ENCODE assay signal across 8 cellular contexts in the genomic region with DNA sequence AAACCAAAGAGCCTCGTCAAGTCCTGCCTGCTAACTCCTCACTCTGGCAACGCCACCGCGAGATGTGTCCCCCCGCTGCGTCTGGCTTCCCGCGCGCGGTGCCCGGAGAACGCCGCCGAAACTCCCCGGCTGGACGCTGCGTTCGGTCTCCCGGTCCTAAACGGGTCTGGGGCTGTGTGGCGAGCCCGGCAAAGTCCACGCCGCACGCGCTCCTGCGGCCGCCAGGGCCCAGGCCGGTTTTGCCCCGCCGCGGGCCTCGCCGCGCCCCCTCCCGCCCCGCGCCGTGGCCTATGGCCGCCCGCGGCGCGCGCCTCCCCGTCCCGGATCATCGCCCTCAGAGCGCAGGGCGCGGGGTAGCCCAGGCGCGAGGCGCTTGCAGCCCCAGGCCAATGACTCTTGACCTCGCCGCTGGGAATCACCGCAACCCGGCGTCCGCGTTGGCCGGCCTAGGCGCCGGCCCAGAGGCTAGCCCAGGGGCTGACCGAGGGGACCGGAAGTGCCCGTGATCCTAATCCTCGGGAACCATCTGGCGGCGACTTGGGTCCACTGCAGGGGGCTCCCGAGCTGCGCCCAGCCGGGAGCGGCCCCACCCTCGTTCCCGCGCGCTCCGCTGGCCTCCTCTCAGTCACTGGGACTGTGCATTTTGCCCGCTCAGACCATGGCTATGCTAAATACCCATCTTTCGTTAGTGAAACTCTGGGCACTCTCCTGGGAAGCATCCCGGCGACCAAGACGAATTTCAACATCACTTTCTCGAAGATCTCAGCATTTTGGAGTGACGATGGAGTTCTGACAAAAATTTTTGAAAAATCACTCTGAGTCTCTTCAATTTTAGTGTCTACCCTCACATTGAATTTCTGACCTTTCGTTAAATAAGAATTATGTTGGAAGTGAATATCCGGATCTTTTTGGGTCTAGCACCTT. TPM values are rescaled to one million over a fixed set of nuclear protein-coding genes. Genes with fewer than 3 reads are reported as not detected.
A peak's percentile ranks its signal among the peaks of the same experiment; 100 is the strongest.
DNase-seq lines count a peak whose midpoint lies in the region; ATAC-seq lines count a peak whose summit lies in the region.

AADAT (minus strand) TSS at position 214 of the 924 bp plus-strand sequence. CDS start 266 bp downstream, outside the sequence.

- ATAC-seq in HG02885 (IDR thresholded peaks at IDR 0.05; ENCODE audit: poor library complexity, unreplicated experiment) (peak; percentile 88), GM21717 (IDR thresholded peaks at IDR 0.05; ENCODE audit: unreplicated experiment) (no peak)
- ATAC-seq in naive thymus-derived CD8-positive, alpha-beta T cell, result no peak

- DNase-seq in ACHN (peak; percentile 81), NCI-H2171 (lab: John Stamatoyannopoulos, UW) (peak; percentile 33), foreskin melanocyte (peak; percentile 60)
- peak; percentile 43 to 56 for DNase-seq in activated T-cell treated with anti-CD3 and anti-CD28 coated beads, Interleukin-2, amount 50 U/mL, for 48 hours
- no peak for DNase-seq in naive thymus-derived CD8-positive, alpha-beta T cell

- no peaks in the 10 kb centered on the region for H3K9me3 Mint-ChIP-seq in naive thymus-derived CD8-positive, alpha-beta T cell

- in situ Hi-C loops in ACHN (cut with HindIII; ENCODE audit: low pct_ligation_motif_present, low pct_unique_long_range_greater_than_20kb, low sequenced_read_pairs), result no loop called here

- H3K27me3 Mint-ChIP-seq in naive thymus-derived CD8-positive, alpha-beta T cell, result peaks cover 30 to 41% (median 34%) of the 10 kb centered on the region in 5 donors

- POLR2A ChIA-PET in naive thymus-derived CD8-positive, alpha-beta T cell (lab: Charles Lee), result no interaction called here

- no peaks in the 10 kb centered on the region for H3K36me3 Mint-ChIP-seq in naive thymus-derived CD8-positive, alpha-beta T cell

- no peak within 1 kb of the TSS for H3K27ac Mint-ChIP-seq in naive thymus-derived CD8-positive, alpha-beta T cell

- peak within 1 kb of the TSS; percentile 44; the same call in 1 of the 2 replicates for H3K4me3 ChIP-seq in GM08714 (ENCODE audit: low read length)

- H3K4me3 Mint-ChIP-seq in naive thymus-derived CD8-positive, alpha-beta T cell, result peak within 1 kb of the TSS; percentile 38 to 75 (median 54)

- H3K4me1 Mint-ChIP-seq in naive thymus-derived CD8-positive, alpha-beta T cell, result peaks cover 2 to 22% (median 8%) of the 10 kb centered on the region in 4 donors

RNA-seq across cellular contexts. Expression of gene AADAT, which starts in this region (rescaled TPM):
- total RNA-seq in naive thymus-derived CD8-positive, alpha-beta T cell, result not detected
- not detected for polyA plus RNA-seq in naive thymus-derived CD8-positive, alpha-beta T cell

Comparison
In these comparisons a context has a peak if more than half of its experiments do, and no peak if none do; other contexts are left out.
1. DNase-seq: peak in ACHN (single experiment), NCI-H2171 (single experiment), activated T-cell treated with anti-CD3 and anti-CD28 coated beads, Interleukin-2, amount 50 U/mL, for 48 hours (2 of 2) and foreskin melanocyte (single experiment); none in naive thymus-derived CD8-positive, alpha-beta T cell (0 of 10).